24 cellular contexts compared by ENCODE assay signal in genomic region chr14:89728964-89729363, GRCh38.
DNase-seq lines count a peak whose midpoint lies in the region; ATAC-seq, FAIRE-seq and TF ChIP-seq lines count a peak whose summit lies in the region.
"Had no signal": no experiment of that assay in that cellular context is flagged by ENCODE, and none has a peak within 500 bp of the region (broad histone marks: within the 10 kb centered on the region; RNA-seq: fewer than 3 reads in every experiment).

No MANE protein-coding gene starts in this region.

- H3K4me3 ChIP-seq in GM23338 (no peak overlapping the region), epithelial cell of esophagus (ENCODE audit: low read length) (no peak overlapping the region), neutrophil (ENCODE audit: low read depth in 1 of 2, low read length in 1 of 2) (no peak overlapping the region)
- H3K4me3 ChIP-seq: BLaER1, GM23248 had no signal

- 0 out of 2 replicates have a peak overlapping the region, but pooled peaks have one; percentile 5 for H2AFZ ChIP-seq in GM23338
- H2AFZ ChIP-seq: GM23248 had no signal

- no peaks in the 10 kb centered on the region for H3K9me3 ChIP-seq in neutrophil
- H3K9me3 ChIP-seq: Caco-2 had no signal

- no peak overlapping the region for H3K4me3 Mint-ChIP-seq in GM23338
- H3K4me3 Mint-ChIP-seq in T-cell = no peak overlapping the region
- H3K4me3 Mint-ChIP-seq: B cell; CD4-positive, CD25-positive, alpha-beta regulatory T cell; CD8-positive, alpha-beta T cell; H9 had no signal

- H3K79me2 ChIP-seq in GM23338 (replicated peaks; ENCODE audit: insufficient read depth) = no peaks in the 10 kb centered on the region

- CTCF ChIA-PET in T-cell (lab: Charles Lee) = no interaction called here

- H3K36me3 ChIP-seq in GM23338 (ENCODE audit: insufficient read depth) = no peaks in the 10 kb centered on the region
- H3K36me3 ChIP-seq in neutrophil = no peaks in the 10 kb centered on the region
- H3K36me3 ChIP-seq: BLaER1 had no signal

- H3K27me3 Mint-ChIP-seq in GM23338 (ENCODE audit: insufficient read depth, low read depth, poor library complexity) = peaks cover 3% of the 10 kb centered on the region
- H3K27me3 Mint-ChIP-seq in T-cell = no peaks in the 10 kb centered on the region
- H3K27me3 Mint-ChIP-seq: B cell; CD4-positive, CD25-positive, alpha-beta regulatory T cell had no signal

- TF ChIP-seq CTCF in GM23338 (conservative IDR thresholded peaks at IDR 0.05; ENCODE audit: low read depth in 2 of 2) (no peak), epithelial cell of esophagus (IDR thresholded peaks at IDR 0.05; ENCODE audit: insufficient read depth, low read depth, low read length, missing control alignments) (no peak), neutrophil (IDR thresholded peaks at IDR 0.05) (no peak)

- no peak overlapping the region for H3K27ac Mint-ChIP-seq in GM23338
- no peak overlapping the region for H3K27ac Mint-ChIP-seq in T-cell
- H3K27ac Mint-ChIP-seq: B cell, H9 had no signal

- no peak for TF ChIP-seq POLR2A in GM18505 (IDR thresholded peaks at IDR 0.05; ENCODE audit: borderline replicate concordance, extremely low read depth, insufficient read depth, insufficient read length)

- FAIRE-seq in RCC 7860 (lab: Jason Lieb, UNC) = no peak
- FAIRE-seq: A204.1, G401.6, GM12892, GM19239 had no signal

- H3K4me1 ChIP-seq in GM23338 (ENCODE audit: insufficient read depth) (no peaks in the 10 kb centered on the region; the same call in 1 of the 2 replicates), neutrophil (ENCODE audit: control insufficient read depth in 1 of 2, insufficient read depth in 1 of 2, low read depth in 1 of 2, low read length in 1 of 2) (peaks cover 50% of the 10 kb centered on the region in 2 experiments)
- H3K4me1 ChIP-seq: Caco-2 had no signal

- H3K27ac ChIP-seq in GM23338 (ENCODE audit: low read depth) (no peak overlapping the region), neutrophil (peak overlapping the region; percentile 83)
- H3K27ac ChIP-seq: 22Rv1, BLaER1, C4-2B, GM23248 had no signal

- H3K4me2 ChIP-seq in GM23338 = no peak overlapping the region
- H3K4me2 ChIP-seq: BLaER1 had no signal

- ATAC-seq in GM23338 (no peak), GM18505 (IDR thresholded peaks at IDR 0.05; ENCODE audit: unreplicated experiment) (no peak), T-cell (replicated peaks in 1 of 4) (no peak)
- ATAC-seq: CD8-positive, alpha-beta T cell; HCT116 had no signal

- H3K9me2 ChIP-seq in GM23338 (ENCODE audit: insufficient read depth) = peaks cover 4% of the 10 kb centered on the region; the same call in 1 of the 2 replicates

- POLR2A ChIA-PET in T-cell (lab: Charles Lee) = interaction anchor here in 1 of 2 donors (0.5 kb wide), 1 partner anchor 49 kb away, joined by 3 read pairs; no protein-coding TSS in a partner anchor

- H4K20me1 ChIP-seq in GM23338 (replicated peaks; ENCODE audit: insufficient read depth) = no peaks in the 10 kb centered on the region
- H4K20me1 ChIP-seq: BLaER1 had no signal

- H3K4me1 Mint-ChIP-seq in GM23338 (peaks cover 12% of the 10 kb centered on the region), T-cell (peaks cover 45 to 50% (median 50%) of the 10 kb centered on the region in 3 donors)

- DNase-seq in GM23338 (ENCODE audit: low spot score) (no peak), RCC 7860 (ENCODE audit: low spot score) (peak; percentile 10), epithelial cell of esophagus (ENCODE audit: low read depth) (peak; percentile 22), T-cell (no peak), NCI-H748 (lab: John Stamatoyannopoulos, UW; ENCODE audit: unreplicated experiment) (no peak)
- DNase-seq in activated CD4-positive, alpha-beta T cell treated with anti-CD3 and anti-CD28 coated beads, Interleukin-2, amount 50 U/mL, for 1 hour = no peak
- DNase-seq: Caco-2; CD4-positive, CD25-positive, alpha-beta regulatory T cell; CD8-positive, alpha-beta T cell; DMS153; DND-41; GM23248; H9 had no signal

- H3F3A ChIP-seq in GM23338 (replicated peaks; ENCODE audit: low read depth) = no peaks in the 10 kb centered on the region

- H3K27me3 ChIP-seq in GM23338 (ENCODE audit: insufficient read depth) (no peaks in the 10 kb centered on the region), neutrophil (no peaks in the 10 kb centered on the region)
- H3K27me3 ChIP-seq: BLaER1 had no signal

- H3K9me3 Mint-ChIP-seq in GM23338 = no peaks in the 10 kb centered on the region
- peaks cover 2 to 10% (median 10%) of the 10 kb centered on the region in 3 donors for H3K9me3 Mint-ChIP-seq in T-cell

- H3K36me3 Mint-ChIP-seq in GM23338 (ENCODE audit: low read depth) = no peaks in the 10 kb centered on the region
- peaks cover 5% of the 10 kb centered on the region for H3K36me3 Mint-ChIP-seq in T-cell
- H3K36me3 Mint-ChIP-seq: CD8-positive, alpha-beta T cell had no signal

TF ChIP-seq in GM23338, 12 proteins besides CTCF, POLR2A, EP300 and RAD21 (continues in another document):
- TF ChIP-seq JUNB (IDR thresholded peaks at IDR 0.05; ENCODE audit: unreplicated experiment) (no peak), EZH2phosphoT487 (IDR thresholded peaks at IDR 0.05; ENCODE audit: unreplicated experiment) (no peak), EZH2 (IDR thresholded peaks at IDR 0.05; ENCODE audit: low read depth, unreplicated experiment) (no peak), ZNF462 (CRISPR knock-in tag; IDR thresholded peaks at IDR 0.05) (no peak)

Comparison
In these comparisons a context has a peak if more than half of its experiments do, and no peak if none do; other contexts are left out.
1. DNase-seq: peak in RCC 7860 (single experiment) and epithelial cell of esophagus (single experiment); none in GM23338 (single experiment), activated CD4-positive, alpha-beta T cell treated with anti-CD3 and anti-CD28 coated beads, Interleukin-2, amount 50 U/mL, for 1 hour (single experiment), T-cell (0 of 34) and NCI-H748 (single experiment).